In the genomic region with DNA sequence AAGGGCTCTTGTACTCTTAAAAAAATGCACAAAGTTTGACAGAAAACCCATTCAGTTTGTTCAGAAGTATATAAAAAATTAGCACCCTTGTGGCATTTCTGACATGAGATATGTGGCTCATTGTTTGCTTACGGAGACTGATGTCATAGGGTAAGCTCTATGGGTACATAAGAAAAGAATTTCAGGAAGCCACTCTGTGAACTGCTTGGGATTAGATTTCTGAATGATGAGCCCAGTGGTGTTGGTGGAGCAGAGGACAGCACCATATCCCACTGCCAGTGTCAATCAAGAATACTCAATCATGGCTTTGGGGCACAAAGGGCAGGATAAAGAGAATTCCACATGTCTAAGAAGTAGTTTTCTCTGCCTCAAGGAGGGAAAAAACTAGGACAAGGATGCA, we compare ENCODE assay signal across 17 cellular contexts.
A peak's percentile ranks its signal among the peaks of the same experiment; 100 is the strongest.
DNase-seq lines count a peak whose midpoint lies in the region; ATAC-seq, FAIRE-seq and TF ChIP-seq lines count a peak whose summit lies in the region.
"Had no signal": no experiment of that assay in that cellular context is flagged by ENCODE, and none has a peak within 500 bp of the region (broad histone marks: within the 10 kb centered on the region; RNA-seq: fewer than 3 reads in every experiment).

No MANE protein-coding gene starts in this region.

- peak overlapping the region; percentile 75 for H3K4me2 ChIP-seq in A549
- no peak overlapping the region for H3K4me2 ChIP-seq in mesenchymal stem cell (ENCODE audit: low read length, poor library complexity, severe bottlenecking)

- H2BK12ac ChIP-seq in mesenchymal stem cell (ENCODE audit: low read length in 2 of 2), result no peak overlapping the region

- FAIRE-seq in A549 (lab: Jason Lieb, UNC), result no peak
- FAIRE-seq: A204.1 had no signal

- no peak overlapping the region for H3K9ac ChIP-seq in mesenchymal stem cell (ENCODE audit: low read length)

- no peak overlapping the region for H2AFZ ChIP-seq in mesenchymal stem cell (ENCODE audit: low read depth, low read length)

- H3K4ac ChIP-seq in mesenchymal stem cell (ENCODE audit: low read depth in 1 of 2, low read length in 2 of 2), result peak overlapping the region in 1 of 2 experiments; percentile 70

- H4K91ac ChIP-seq in mesenchymal stem cell (ENCODE audit: low read length), result no peak overlapping the region

- POLR2A ChIA-PET in A549 (lab: Yijun Ruan, JAX), result no interaction called here

- H3K4me3 ChIP-seq in A549, result no peak overlapping the region
- H3K4me3 ChIP-seq in choroid plexus epithelial cell (ENCODE audit: low read depth, low read length), result no peak overlapping the region
- H3K4me3 ChIP-seq in mesenchymal stem cell (ENCODE audit: insufficient read depth in 1 of 2, low read depth in 1 of 2, low read length in 2 of 2), result no peak overlapping the region
- H3K4me3 ChIP-seq: cardiac muscle cell, transverse colon had no signal

- WGBS in A549 (ENCODE audit: missing lambda C conversion rate), result 6% methylated on average over 1 of the region's 1 CpG
- WGBS in mesenchymal stem cell, result 16% methylated on average over 1 of the region's 1 CpG

- no peaks in the 10 kb centered on the region for H3K27me3 ChIP-seq in mesenchymal stem cell (ENCODE audit: control insufficient read depth in 1 of 2, insufficient read depth in 1 of 2, low read length in 2 of 2)
- H3K27me3 ChIP-seq: cardiac muscle cell, transverse colon had no signal

- H3K36me3 ChIP-seq in mesenchymal stem cell (ENCODE audit: control insufficient read depth in 1 of 2, insufficient read depth in 2 of 2, low read depth in 1 of 2, low read length in 2 of 2), result no peaks in the 10 kb centered on the region
- H3K36me3 ChIP-seq: cardiac muscle cell, transverse colon had no signal

- TF ChIP-seq POLR2A in A549 (IDR thresholded peaks at IDR 0.05; ENCODE audit: low read length), result no peak

- no peak overlapping the region for H3K14ac ChIP-seq in mesenchymal stem cell (ENCODE audit: low read length in 2 of 2)

- TF ChIP-seq EP300 in A549 (IDR thresholded peaks at IDR 0.05), result no peak; a peak in 1 of 5 replicates

- no peak overlapping the region for H3K18ac ChIP-seq in mesenchymal stem cell (ENCODE audit: low read depth in 1 of 2, low read length in 2 of 2)

- H3K9me3 ChIP-seq in A549 (no peaks in the 10 kb centered on the region), mesenchymal stem cell (ENCODE audit: control insufficient read depth, low read length) (no peaks in the 10 kb centered on the region)
- H3K9me3 ChIP-seq: transverse colon had no signal

- H3K79me1 ChIP-seq in mesenchymal stem cell (replicated peaks; ENCODE audit: low read length, poor library complexity, severe bottlenecking), result no peaks in the 10 kb centered on the region

- H3K4me1 ChIP-seq in A549 (peaks cover 18% of the 10 kb centered on the region), mesenchymal stem cell (ENCODE audit: control insufficient read depth, insufficient read depth, low read depth, low read length) (no peaks in the 10 kb centered on the region)
- H3K4me1 ChIP-seq: transverse colon had no signal

- CTCF ChIA-PET in A549 (lab: Yijun Ruan, JAX), result interaction anchor here (1.4 kb wide), 1 partner anchor 48 kb away, joined by 3 read pairs; no protein-coding TSS in a partner anchor

- peak; percentile 90 to 93 for ATAC-seq in A549
- ATAC-seq in GM21786 (IDR thresholded peaks at IDR 0.05; ENCODE audit: unreplicated experiment), result no peak
- ATAC-seq in GM21423 (IDR thresholded peaks at IDR 0.05; ENCODE audit: unreplicated experiment), result no peak
- ATAC-seq: activated CD4-positive, alpha-beta T cell treated with anti-CD3 and anti-CD28 coated beads for 36 hours had no signal

- no peak overlapping the region for H2BK15ac ChIP-seq in mesenchymal stem cell (ENCODE audit: low read depth, poor library complexity, severe bottlenecking)

- H2BK5ac ChIP-seq in mesenchymal stem cell (ENCODE audit: low read depth, low read length, poor library complexity, severe bottlenecking), result peak overlapping the region; percentile 68

- H3K23ac ChIP-seq in mesenchymal stem cell (ENCODE audit: low read length in 2 of 2), result no peak overlapping the region

- no peak overlapping the region for H4K8ac ChIP-seq in mesenchymal stem cell (ENCODE audit: low read length)

- H3K27ac ChIP-seq in A549 (peak overlapping the region; percentile 59 to 65), mesenchymal stem cell (ENCODE audit: low read length, poor library complexity, severe bottlenecking) (peak overlapping the region; percentile 87)
- H3K27ac ChIP-seq: cardiac muscle cell, transverse colon had no signal

- H2AK5ac ChIP-seq in mesenchymal stem cell (ENCODE audit: low read length, severe bottlenecking), result peak overlapping the region; percentile 53

- H2BK120ac ChIP-seq in mesenchymal stem cell (ENCODE audit: low read depth, low read length), result peak overlapping the region; percentile 64

- no peak for TF ChIP-seq CTCF in A549 (IDR thresholded peaks at IDR 0.05)
- TF ChIP-seq CTCF in choroid plexus epithelial cell (conservative IDR thresholded peaks at IDR 0.05; ENCODE audit: low read depth, low read length), result no peak

- DNase-seq in A549 (ENCODE audit: low read depth in 1 of 2, low spot score in 1 of 2) (peak; percentile 13 to 53), M059J (ENCODE audit: low read depth) (peak; percentile 68), choroid plexus epithelial cell (ENCODE audit: low read depth) (peak; percentile 67), mesenchymal stem cell (peak; percentile 47)
- no peak for DNase-seq in activated naive CD4-positive, alpha-beta T cell treated with Interleukin-2 at 50 U/mL for 16 hours
- DNase-seq in activated CD8-positive, alpha-beta memory T cell treated with anti-CD3 and anti-CD28 coated beads for 24 hours, result no peak
- DNase-seq: activated CD4-positive, alpha-beta T cell treated with anti-CD3 and anti-CD28 coated beads for 36 hours; immature natural killer cell; KBM-7; naive B cell; NCI-H2081; T-helper 1 cell; transverse colon had no signal

- TF ChIP-seq RAD21 in A549 (conservative IDR thresholded peaks at IDR 0.05 in 1 of 2, IDR thresholded peaks at IDR 0.05 in 1 of 2), result peak in 1 of 2 experiments; percentile 23; a peak in 1 of 5 replicates

TF ChIP-seq in A549, 52 proteins besides CTCF, POLR2A, EP300 and RAD21:
- TF ChIP-seq EHF (CRISPR knock-in tag; IDR thresholded peaks at IDR 0.05) (no peak), RFX5 (IDR thresholded peaks at IDR 0.05) (no peak), CHD2 (IDR thresholded peaks at IDR 0.05; ENCODE audit: low read length, partially characterized antibody) (no peak), CEBPB (IDR thresholded peaks at IDR 0.05) (no peak), FOSL2 (IDR thresholded peaks at IDR 0.05) (no peak), FOSL2 (CRISPR knock-in tag; IDR thresholded peaks at IDR 0.05) (0 out of 2 replicates have a peak, but pooled peaks have one; percentile 16), MAFK (IDR thresholded peaks at IDR 0.05; ENCODE audit: partially characterized antibody) (no peak), CHD4 (IDR thresholded peaks at IDR 0.05; ENCODE audit: borderline replicate concordance) (no peak), GATA3 (IDR thresholded peaks at IDR 0.05; ENCODE audit: borderline replicate concordance) (peak; percentile 61; the same call in 1 of the 2 replicates), HOXB5 (CRISPR knock-in tag; IDR thresholded peaks at IDR 0.05) (no peak), RARB (CRISPR knock-in tag; IDR thresholded peaks at IDR 0.05) (no peak), KDM1A (IDR thresholded peaks at IDR 0.05; ENCODE audit: low read depth) (no peak), HDAC2 (IDR thresholded peaks at IDR 0.05) (no peak), EHMT2 (IDR thresholded peaks at IDR 0.05; ENCODE audit: low read depth) (no peak), HEYL (CRISPR knock-in tag; IDR thresholded peaks at IDR 0.05) (no peak), MYC (IDR thresholded peaks at IDR 0.05; ENCODE audit: borderline replicate concordance, low read length) (no peak), JUNB (IDR thresholded peaks at IDR 0.05) (0 out of 2 replicates have a peak, but pooled peaks have one; percentile 27)
- TF ChIP-seq, protein P1, sequence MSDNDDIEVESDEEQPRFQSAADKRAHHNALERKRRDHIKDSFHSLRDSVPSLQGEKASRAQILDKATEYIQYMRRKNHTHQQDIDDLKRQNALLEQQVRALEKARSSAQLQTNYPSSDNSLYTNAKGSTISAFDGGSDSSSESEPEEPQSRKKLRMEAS (IDR thresholded peaks at IDR 0.05), result 0 out of 2 replicates have a peak, but pooled peaks have one; percentile 14
- TF ChIP-seq, protein P2, sequence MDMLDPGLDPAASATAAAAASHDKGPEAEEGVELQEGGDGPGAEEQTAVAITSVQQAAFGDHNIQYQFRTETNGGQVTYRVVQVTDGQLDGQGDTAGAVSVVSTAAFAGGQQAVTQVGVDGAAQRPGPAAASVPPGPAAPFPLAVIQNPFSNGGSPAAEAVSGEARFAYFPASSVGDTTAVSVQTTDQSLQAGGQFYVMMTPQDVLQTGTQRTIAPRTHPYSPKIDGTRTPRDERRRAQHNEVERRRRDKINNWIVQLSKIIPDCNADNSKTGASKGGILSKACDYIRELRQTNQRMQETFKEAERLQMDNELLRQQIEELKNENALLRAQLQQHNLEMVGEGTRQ (IDR thresholded peaks at IDR 0.05), result no peak
TF ChIP-seq in A549: peak in this region for 4.

Comparison
In these comparisons a context has a peak if more than half of its experiments do, and no peak if none do; other contexts are left out.
1. ATAC-seq: peak in A549 (2 of 2); none in GM21786 (single experiment) and GM21423 (single experiment).
2. DNase-seq: peak in A549 (2 of 2), M059J (single experiment), choroid plexus epithelial cell (single experiment) and mesenchymal stem cell (single experiment); none in activated naive CD4-positive, alpha-beta T cell treated with Interleukin-2 at 50 U/mL for 16 hours (single experiment) and activated CD8-positive, alpha-beta memory T cell treated with anti-CD3 and anti-CD28 coated beads for 24 hours (single experiment).